Comparison of ENCODE assay signal across 15 cellular contexts in the genomic region with DNA sequence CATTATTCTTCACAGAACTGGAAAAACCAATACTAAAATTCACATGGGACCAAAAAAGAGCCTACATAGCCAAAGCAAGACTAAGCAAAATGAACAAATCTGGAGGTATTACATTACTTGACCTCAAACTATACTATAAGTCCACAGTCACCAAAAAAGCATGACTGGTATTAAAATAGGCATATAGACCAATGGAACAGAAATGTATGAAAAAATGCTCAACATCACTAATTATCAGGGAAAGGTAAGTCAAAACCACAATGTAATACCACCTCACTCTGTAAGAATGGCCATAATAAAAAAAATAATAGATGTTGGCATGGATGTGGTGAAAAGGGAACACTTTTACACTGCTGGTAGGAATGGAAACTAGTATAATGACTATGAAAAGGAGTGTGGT.
A peak's percentile ranks its signal among the peaks of the same experiment; 100 is the strongest.
DNase-seq lines count a peak whose midpoint lies in the region; TF ChIP-seq lines count a peak whose summit lies in the region.
"Had no signal": no experiment of that assay in that cellular context is flagged by ENCODE, and none has a peak within 500 bp of the region (broad histone marks: within the 10 kb centered on the region; RNA-seq: fewer than 3 reads in every experiment).

No MANE protein-coding gene starts in this region.

- H3K9ac ChIP-seq in mammary epithelial cell (ENCODE audit: insufficient read depth, low read length) (no peak overlapping the region), endodermal cell (ENCODE audit: extremely low read depth, low read length, poor library complexity, severe bottlenecking) (no peak overlapping the region), neural progenitor cell (no peak overlapping the region)

- H3K27ac Mint-ChIP-seq in endodermal cell (no peak overlapping the region), neural progenitor cell (no peak overlapping the region)
- H3K27ac Mint-ChIP-seq: CD4-positive, alpha-beta memory T cell had no signal

- dilution Hi-C loops in mammary epithelial cell (cut with HindIII; ENCODE audit: low sequenced_read_pairs): no loop called here

- no peaks in the 10 kb centered on the region for H3K9me3 Mint-ChIP-seq in endodermal cell
- peaks cover 15% of the 10 kb centered on the region for H3K9me3 Mint-ChIP-seq in neural progenitor cell

- no peaks in the 10 kb centered on the region for H3K36me3 ChIP-seq in mammary epithelial cell (ENCODE audit: insufficient read depth, low read length)
- H3K36me3 ChIP-seq in breast epithelium: no peaks in the 10 kb centered on the region
- peaks cover 52% of the 10 kb centered on the region for H3K36me3 ChIP-seq in endodermal cell (ENCODE audit: control insufficient read depth, insufficient read depth, low read length)
- peaks cover 5% of the 10 kb centered on the region for H3K36me3 ChIP-seq in neural progenitor cell
- H3K36me3 ChIP-seq: HAP-1 had no signal

- no peaks in the 10 kb centered on the region for H3K79me2 ChIP-seq in mammary epithelial cell (ENCODE audit: insufficient read depth, low read length)
- peaks cover 99% of the 10 kb centered on the region for H3K79me2 ChIP-seq in neural progenitor cell (ENCODE audit: low read depth)

- H3F3A ChIP-seq in neural progenitor cell (ENCODE audit: low read depth): peaks cover 21% of the 10 kb centered on the region

- peaks cover 3% of the 10 kb centered on the region for H3K4me1 ChIP-seq in mammary epithelial cell (ENCODE audit: insufficient read depth, low read length)
- no peaks in the 10 kb centered on the region for H3K4me1 ChIP-seq in breast epithelium
- H3K4me1 ChIP-seq in endodermal cell (ENCODE audit: control insufficient read depth, insufficient read depth, low read length): peaks cover 3% of the 10 kb centered on the region
- peaks cover 5% of the 10 kb centered on the region for H3K4me1 ChIP-seq in neural progenitor cell
- H3K4me1 ChIP-seq: HAP-1 had no signal

- TF ChIP-seq CTCF in mammary epithelial cell (conservative IDR thresholded peaks at IDR 0.05 in 1 of 2, IDR thresholded peaks at IDR 0.05 in 1 of 2; ENCODE audit: extremely low read depth in 1 of 2, insufficient read depth in 1 of 2, low read depth in 1 of 2, low read length in 2 of 2) (no peak), breast epithelium (IDR thresholded peaks at IDR 0.05) (no peak), endodermal cell (conservative IDR thresholded peaks at IDR 0.05) (no peak), neural progenitor cell (IDR thresholded peaks at IDR 0.05) (no peak)

- no peaks in the 10 kb centered on the region for H3K9me3 ChIP-seq in mammary epithelial cell (replicated peaks; ENCODE audit: insufficient read depth, low read length)
- H3K9me3 ChIP-seq in breast epithelium: no peaks in the 10 kb centered on the region
- no peaks in the 10 kb centered on the region for H3K9me3 ChIP-seq in endodermal cell (ENCODE audit: control insufficient read depth, low read length)
- no peaks in the 10 kb centered on the region for H3K9me3 ChIP-seq in neural progenitor cell (ENCODE audit: low read depth)
- H3K9me3 ChIP-seq: HAP-1 had no signal

- no peak overlapping the region for H2AFZ ChIP-seq in mammary epithelial cell (ENCODE audit: low read depth, low read length)
- no peak overlapping the region for H2AFZ ChIP-seq in neural progenitor cell (replicated peaks)

- H3K4me2 ChIP-seq in mammary epithelial cell (ENCODE audit: insufficient read depth, low read depth, low read length): no peak overlapping the region
- no peak overlapping the region for H3K4me2 ChIP-seq in neural progenitor cell

- in situ Hi-C loops in mammary epithelial cell (cut with MboI; ENCODE audit: low sequenced_read_pairs in 2 of 2): no loop called here

- no peaks in the 10 kb centered on the region for H4K20me1 ChIP-seq in mammary epithelial cell (ENCODE audit: insufficient read depth, low read length)
- H4K20me1 ChIP-seq in neural progenitor cell (ENCODE audit: low read depth): peaks cover 45% of the 10 kb centered on the region

- peak; percentile 65 for DNase-seq in mammary epithelial cell
- no peak for DNase-seq in breast epithelium (ENCODE audit: low spot score in 2 of 2)
- peak; percentile 58 for DNase-seq in NCI-H226
- no peak for DNase-seq in endodermal cell
- no peak for DNase-seq in central memory CD4-positive, alpha-beta T cell
- no peak for DNase-seq in neural progenitor cell (ENCODE audit: low spot score)
- DNase-seq: C1 segment of cervical spinal cord; Calu3; CD4-positive, alpha-beta memory T cell; COR-L47; DMS53; DMS79 treated with DMSO at 0.1 percent for 48 hours; GOT3 had no signal

- intact Hi-C loops in mammary epithelial cell (cut with micrococcal nuclease): no loop called here
- intact Hi-C loops in breast epithelium (cut with DNase I; ENCODE audit: low total_unique reads): no loop called here

- H3K27me3 Mint-ChIP-seq in endodermal cell (ENCODE audit: insufficient read depth): no peaks in the 10 kb centered on the region
- no peaks in the 10 kb centered on the region for H3K27me3 Mint-ChIP-seq in neural progenitor cell (ENCODE audit: insufficient read depth, low read depth)
- H3K27me3 Mint-ChIP-seq: CD4-positive, alpha-beta memory T cell had no signal

- H3K4me3 ChIP-seq in mammary epithelial cell (replicated peaks in 1 of 3; ENCODE audit: insufficient read depth in 1 of 3, low read depth in 2 of 3, low read length in 3 of 3): no peak overlapping the region
- H3K4me3 ChIP-seq in breast epithelium: no peak overlapping the region
- peak overlapping the region; percentile 2 for H3K4me3 ChIP-seq in endodermal cell (ENCODE audit: low read length)
- no peak overlapping the region for H3K4me3 ChIP-seq in neural progenitor cell
- H3K4me3 ChIP-seq: HAP-1 had no signal

- TF ChIP-seq POLR2A in breast epithelium (IDR thresholded peaks at IDR 0.05): no peak

- H3K27ac ChIP-seq in mammary epithelial cell (ENCODE audit: insufficient read depth, low read depth, low read length): no peak overlapping the region
- no peak overlapping the region for H3K27ac ChIP-seq in breast epithelium
- H3K27ac ChIP-seq in endodermal cell (ENCODE audit: low read depth, low read length): no peak overlapping the region
- no peak overlapping the region for H3K27ac ChIP-seq in neural progenitor cell
- H3K27ac ChIP-seq: 22Rv1 had no signal

- no TSS peak for BruUV-seq in mammary epithelial cell (replicated peaks; lab: Mats Ljungman, UMichigan)

- peaks cover 34% of the 10 kb centered on the region for H3K4me1 Mint-ChIP-seq in endodermal cell
- peaks cover 17% of the 10 kb centered on the region for H3K4me1 Mint-ChIP-seq in neural progenitor cell
- H3K4me1 Mint-ChIP-seq: CD4-positive, alpha-beta memory T cell had no signal

- H3K4me3 Mint-ChIP-seq in endodermal cell (no peak overlapping the region), neural progenitor cell (no peak overlapping the region)
- H3K4me3 Mint-ChIP-seq: CD4-positive, alpha-beta memory T cell had no signal

- H3K27me3 ChIP-seq in mammary epithelial cell (ENCODE audit: insufficient read depth, low read length) (peaks cover 2% of the 10 kb centered on the region), breast epithelium (no peaks in the 10 kb centered on the region), endodermal cell (ENCODE audit: control insufficient read depth, insufficient read depth, low read length, poor library complexity, severe bottlenecking) (no peaks in the 10 kb centered on the region), neural progenitor cell (no peaks in the 10 kb centered on the region)

- CTCF ChIA-PET in mammary epithelial cell (lab: Charles Lee; ENCODE audit: low non-redundant PET): no interaction called here

- H3K36me3 Mint-ChIP-seq in endodermal cell (ENCODE audit: low read depth) (peaks cover 28% of the 10 kb centered on the region), neural progenitor cell (peaks cover 43% of the 10 kb centered on the region)
- H3K36me3 Mint-ChIP-seq: CD4-positive, alpha-beta memory T cell had no signal

Comparison
In these comparisons a context has a peak if more than half of its experiments do, and no peak if none do; other contexts are left out.
1. DNase-seq: peak in mammary epithelial cell (single experiment) and NCI-H226 (single experiment); none in breast epithelium (0 of 2), endodermal cell (single experiment), central memory CD4-positive, alpha-beta T cell (single experiment) and neural progenitor cell (single experiment).